Comparison of ENCODE assay signal across 1 cellular context in genomic region chr11:103069367-103069766, GRCh38.
TF ChIP-seq lines count a peak whose summit lies in the region.

No MANE protein-coding gene starts in this region.

TF ChIP-seq in GM23338, 12 proteins besides CTCF, POLR2A, EP300 and RAD21 (continued from another document):
- TF ChIP-seq REST (IDR thresholded peaks at IDR 0.05; ENCODE audit: unreplicated experiment) (no peak), ZNF462 (CRISPR knock-in tag; IDR thresholded peaks at IDR 0.05) (no peak), EZH2phosphoT487 (IDR thresholded peaks at IDR 0.05; ENCODE audit: unreplicated experiment) (no peak), NANOG (IDR thresholded peaks at IDR 0.05; ENCODE audit: borderline replicate concordance) (no peak), CREB1 (CRISPR knock-in tag; IDR thresholded peaks at IDR 0.05; ENCODE audit: low read depth) (no peak), JUNB (IDR thresholded peaks at IDR 0.05; ENCODE audit: unreplicated experiment) (no peak)
- TF ChIP-seq, protein P1, sequence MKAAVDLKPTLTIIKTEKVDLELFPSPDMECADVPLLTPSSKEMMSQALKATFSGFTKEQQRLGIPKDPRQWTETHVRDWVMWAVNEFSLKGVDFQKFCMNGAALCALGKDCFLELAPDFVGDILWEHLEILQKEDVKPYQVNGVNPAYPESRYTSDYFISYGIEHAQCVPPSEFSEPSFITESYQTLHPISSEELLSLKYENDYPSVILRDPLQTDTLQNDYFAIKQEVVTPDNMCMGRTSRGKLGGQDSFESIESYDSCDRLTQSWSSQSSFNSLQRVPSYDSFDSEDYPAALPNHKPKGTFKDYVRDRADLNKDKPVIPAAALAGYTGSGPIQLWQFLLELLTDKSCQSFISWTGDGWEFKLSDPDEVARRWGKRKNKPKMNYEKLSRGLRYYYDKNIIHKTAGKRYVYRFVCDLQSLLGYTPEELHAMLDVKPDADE (IDR thresholded peaks at IDR 0.05): no peak
